In the genomic region with DNA sequence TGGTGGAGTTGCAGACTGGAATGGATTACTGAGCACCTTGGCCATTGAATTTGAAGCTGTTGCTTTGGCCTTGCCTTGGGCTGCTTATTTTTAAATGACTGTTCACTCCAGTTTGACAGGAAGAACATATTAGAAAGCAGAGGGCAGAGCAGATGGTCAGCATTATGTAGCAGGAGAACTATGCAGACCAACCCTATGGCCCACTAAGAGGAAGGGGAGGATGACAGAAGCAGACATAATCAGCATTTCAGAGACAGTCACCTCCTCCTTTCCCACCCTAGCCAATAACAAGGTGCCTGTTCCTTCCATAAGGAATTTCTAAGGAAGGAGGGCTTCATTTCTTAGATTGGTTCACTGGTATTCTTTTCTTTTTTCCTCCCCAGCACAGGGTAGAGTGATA, we compare ENCODE assay signal across 1 cellular context.
TF ChIP-seq lines count a peak whose summit lies in the region.

No MANE protein-coding gene starts in this region.

TF ChIP-seq in WTC11, 78 proteins besides CTCF, POLR2A, EP300 and RAD21 (continued from another document):
- TF ChIP-seq, protein P1, sequence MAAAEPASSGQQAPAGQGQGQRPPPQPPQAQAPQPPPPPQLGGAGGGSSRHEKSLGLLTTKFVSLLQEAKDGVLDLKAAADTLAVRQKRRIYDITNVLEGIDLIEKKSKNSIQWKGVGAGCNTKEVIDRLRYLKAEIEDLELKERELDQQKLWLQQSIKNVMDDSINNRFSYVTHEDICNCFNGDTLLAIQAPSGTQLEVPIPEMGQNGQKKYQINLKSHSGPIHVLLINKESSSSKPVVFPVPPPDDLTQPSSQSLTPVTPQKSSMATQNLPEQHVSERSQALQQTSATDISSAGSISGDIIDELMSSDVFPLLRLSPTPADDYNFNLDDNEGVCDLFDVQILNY (CRISPR knock-in tag; IDR thresholded peaks at IDR 0.05): no peak
- TF ChIP-seq HMGA2 (CRISPR knock-in tag; IDR thresholded peaks at IDR 0.05) (no peak), ZNF263 (CRISPR knock-in tag; IDR thresholded peaks at IDR 0.05; ENCODE audit: low read depth) (no peak), ZNF423 (CRISPR knock-in tag; IDR thresholded peaks at IDR 0.05) (no peak), SMAD4 (CRISPR knock-in tag; IDR thresholded peaks at IDR 0.05) (no peak), NFATC4 (CRISPR knock-in tag; IDR thresholded peaks at IDR 0.05) (no peak), ESRRA (CRISPR knock-in tag; IDR thresholded peaks at IDR 0.05; ENCODE audit: borderline replicate concordance) (no peak), FOXK1 (CRISPR knock-in tag; IDR thresholded peaks at IDR 0.05) (no peak)
- TF ChIP-seq, protein P2, sequence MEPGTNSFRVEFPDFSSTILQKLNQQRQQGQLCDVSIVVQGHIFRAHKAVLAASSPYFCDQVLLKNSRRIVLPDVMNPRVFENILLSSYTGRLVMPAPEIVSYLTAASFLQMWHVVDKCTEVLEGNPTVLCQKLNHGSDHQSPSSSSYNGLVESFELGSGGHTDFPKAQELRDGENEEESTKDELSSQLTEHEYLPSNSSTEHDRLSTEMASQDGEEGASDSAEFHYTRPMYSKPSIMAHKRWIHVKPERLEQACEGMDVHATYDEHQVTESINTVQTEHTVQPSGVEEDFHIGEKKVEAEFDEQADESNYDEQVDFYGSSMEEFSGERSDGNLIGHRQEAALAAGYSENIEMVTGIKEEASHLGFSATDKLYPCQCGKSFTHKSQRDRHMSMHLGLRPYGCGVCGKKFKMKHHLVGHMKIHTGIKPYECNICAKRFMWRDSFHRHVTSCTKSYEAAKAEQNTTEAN (CRISPR knock-in tag; IDR thresholded peaks at IDR 0.05): no peak
- TF ChIP-seq, protein P3, sequence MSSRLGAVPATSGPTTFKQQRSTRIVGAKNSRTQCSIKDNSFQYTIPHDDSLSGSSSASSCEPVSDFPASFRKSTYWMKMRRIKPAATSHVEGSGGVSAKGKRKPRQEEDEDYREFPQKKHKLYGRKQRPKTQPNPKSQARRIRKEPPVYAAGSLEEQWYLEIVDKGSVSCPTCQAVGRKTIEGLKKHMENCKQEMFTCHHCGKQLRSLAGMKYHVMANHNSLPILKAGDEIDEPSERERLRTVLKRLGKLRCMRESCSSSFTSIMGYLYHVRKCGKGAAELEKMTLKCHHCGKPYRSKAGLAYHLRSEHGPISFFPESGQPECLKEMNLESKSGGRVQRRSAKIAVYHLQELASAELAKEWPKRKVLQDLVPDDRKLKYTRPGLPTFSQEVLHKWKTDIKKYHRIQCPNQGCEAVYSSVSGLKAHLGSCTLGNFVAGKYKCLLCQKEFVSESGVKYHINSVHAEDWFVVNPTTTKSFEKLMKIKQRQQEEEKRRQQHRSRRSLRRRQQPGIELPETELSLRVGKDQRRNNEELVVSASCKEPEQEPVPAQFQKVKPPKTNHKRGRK (CRISPR knock-in tag; IDR thresholded peaks at IDR 0.05; ENCODE audit: borderline replicate concordance): no peak
- TF ChIP-seq, protein P4, sequence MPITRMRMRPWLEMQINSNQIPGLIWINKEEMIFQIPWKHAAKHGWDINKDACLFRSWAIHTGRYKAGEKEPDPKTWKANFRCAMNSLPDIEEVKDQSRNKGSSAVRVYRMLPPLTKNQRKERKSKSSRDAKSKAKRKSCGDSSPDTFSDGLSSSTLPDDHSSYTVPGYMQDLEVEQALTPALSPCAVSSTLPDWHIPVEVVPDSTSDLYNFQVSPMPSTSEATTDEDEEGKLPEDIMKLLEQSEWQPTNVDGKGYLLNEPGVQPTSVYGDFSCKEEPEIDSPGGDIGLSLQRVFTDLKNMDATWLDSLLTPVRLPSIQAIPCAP (CRISPR knock-in tag; IDR thresholded peaks at IDR 0.05): no peak
